In the genomic region with DNA sequence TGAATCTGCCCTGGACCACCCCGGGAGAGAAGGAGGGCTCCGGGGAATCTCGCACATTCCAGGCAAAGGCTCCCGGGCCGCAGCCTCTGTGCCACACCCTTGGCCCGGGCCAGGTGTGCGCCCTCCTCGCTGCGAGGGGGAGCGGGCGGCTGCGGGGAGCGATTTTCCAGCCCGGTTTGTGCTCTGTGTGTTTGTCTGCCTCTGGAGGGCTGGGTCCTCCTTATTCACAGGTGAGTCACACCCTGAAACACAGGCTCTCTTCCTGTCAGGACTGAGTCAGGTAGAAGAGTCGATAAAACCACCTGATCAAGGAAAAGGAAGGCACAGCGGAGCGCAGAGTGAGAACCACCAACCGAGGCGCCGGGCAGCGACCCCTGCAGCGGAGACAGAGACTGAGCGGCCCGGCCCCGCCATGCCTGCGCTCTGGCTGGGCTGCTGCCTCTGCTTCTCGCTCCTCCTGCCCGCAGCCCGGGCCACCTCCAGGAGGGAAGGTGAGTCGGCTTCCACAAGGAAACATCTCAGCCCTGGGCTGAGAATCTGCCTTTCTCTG, we compare ENCODE assay signal across 10 cellular contexts. TPM values are rescaled to one million over a fixed set of nuclear protein-coding genes. Genes with fewer than 3 reads are reported as not detected.
DNase-seq lines count a peak whose midpoint lies in the region; ATAC-seq and TF ChIP-seq lines count a peak whose summit lies in the region.
"Had no signal": no experiment of that assay in that cellular context is flagged by ENCODE, and none has a peak within 500 bp of the region (broad histone marks: within the 10 kb centered on the region; RNA-seq: fewer than 3 reads in every experiment).

A gene (plus strand): TSS at position 324 of the 550 bp plus-strand sequence. CDS start 89 bp downstream, at position 413.

- peak within 1 kb of the TSS; percentile 23 for H3K4me3 Mint-ChIP-seq in activated naive CD8-positive, alpha-beta T cell treated with anti-CD3 and anti-CD28 coated beads, Interleukin-2, amount 10 ng/mL, durations not matched to agents 7 days and 5 days

- TF ChIP-seq CTCF in GM20000 (IDR thresholded peaks at IDR 0.05; ENCODE audit: extremely low read depth, missing control alignments) = no peak

- H3K4me1 Mint-ChIP-seq in activated naive CD8-positive, alpha-beta T cell treated with anti-CD3 and anti-CD28 coated beads, Interleukin-2, amount 10 ng/mL, durations not matched to agents 7 days and 5 days = peaks cover 2% of the 10 kb centered on the region

- POLR2A ChIA-PET in activated naive CD8-positive, alpha-beta T cell treated with anti-CD3 and anti-CD28 coated beads, Interleukin-2, amount 10 ng/mL, durations not matched to agents 7 days and 5 days (lab: Charles Lee) = no interaction called here

- ATAC-seq in activated naive CD8-positive, alpha-beta T cell treated with anti-CD3 and anti-CD28 coated beads, Interleukin-2, amount 10 ng/mL, durations not matched to agents 7 days and 5 days (ENCODE audit: low read depth) = peak; percentile 52
- ATAC-seq in GM21447 (IDR thresholded peaks at IDR 0.05; ENCODE audit: unreplicated experiment) = no peak

- H3K9me3 Mint-ChIP-seq in activated naive CD8-positive, alpha-beta T cell treated with anti-CD3 and anti-CD28 coated beads, Interleukin-2, amount 10 ng/mL, durations not matched to agents 7 days and 5 days = no peaks in the 10 kb centered on the region
- H3K9me3 Mint-ChIP-seq: CD4-positive, CD25-positive, alpha-beta regulatory T cell had no signal

- no peak within 1 kb of the TSS for H3K27ac Mint-ChIP-seq in activated naive CD8-positive, alpha-beta T cell treated with anti-CD3 and anti-CD28 coated beads, Interleukin-2, amount 10 ng/mL, durations not matched to agents 7 days and 5 days
- H3K27ac Mint-ChIP-seq: CD4-positive, CD25-positive, alpha-beta regulatory T cell had no signal

- no peaks in the 10 kb centered on the region for H3K36me3 Mint-ChIP-seq in activated naive CD8-positive, alpha-beta T cell treated with anti-CD3 and anti-CD28 coated beads, Interleukin-2, amount 10 ng/mL, durations not matched to agents 7 days and 5 days
- H3K36me3 Mint-ChIP-seq: CD4-positive, CD25-positive, alpha-beta regulatory T cell had no signal

- peak; percentile 63 for DNase-seq in activated CD4-positive, alpha-beta T cell treated with anti-CD3 and anti-CD28 coated beads for 48 hours
- DNase-seq in activated CD4-positive, alpha-beta T cell treated with anti-CD3 and anti-CD28 coated beads for 4 hours = no peak
- DNase-seq in activated naive CD8-positive, alpha-beta T cell treated with anti-CD3 and anti-CD28 coated beads, Interleukin-2, amount 10 ng/mL, durations not matched to agents 7 days and 5 days = peak; percentile 32
- DNase-seq in iPS DF 4.7 (ENCODE audit: extremely low read depth, low spot score) (peak; percentile 56), skeletal muscle cell (ENCODE audit: low read depth) (no peak), GM20000 (ENCODE audit: low spot score) (no peak)
- no peak for DNase-seq in effector CD8-positive, alpha-beta T cell (lab: John Stamatoyannopoulos, UW)

- peaks cover 38% of the 10 kb centered on the region for H3K27me3 Mint-ChIP-seq in activated naive CD8-positive, alpha-beta T cell treated with anti-CD3 and anti-CD28 coated beads, Interleukin-2, amount 10 ng/mL, durations not matched to agents 7 days and 5 days

- peak within 1 kb of the TSS; percentile 29 for H3K4me3 ChIP-seq in skeletal muscle cell (ENCODE audit: low read depth, low read length)
- H3K4me3 ChIP-seq: SJSA1 had no signal

RNA-seq across cellular contexts. Expression of the gene that starts here (rescaled TPM):
- not detected for total RNA-seq in activated naive CD8-positive, alpha-beta T cell treated with anti-CD3 and anti-CD28 coated beads, Interleukin-2, amount 10 ng/mL, durations not matched to agents 7 days and 5 days
- total RNA-seq: CD4-positive, CD25-positive, alpha-beta regulatory T cell had no signal

Comparison
In these comparisons a context has a peak if more than half of its experiments do, and no peak if none do; other contexts are left out.
1. DNase-seq: peak in activated CD4-positive, alpha-beta T cell treated with anti-CD3 and anti-CD28 coated beads for 48 hours (single experiment) and iPS DF 4.7 (single experiment); none in activated CD4-positive, alpha-beta T cell treated with anti-CD3 and anti-CD28 coated beads for 4 hours (0 of 2), skeletal muscle cell (single experiment), GM20000 (single experiment) and effector CD8-positive, alpha-beta T cell (single experiment).
2. Peak in DNase-seq and ATAC-seq in activated naive CD8-positive, alpha-beta T cell treated with anti-CD3 and anti-CD28 coated beads, Interleukin-2, amount 10 ng/mL, durations not matched to agents 7 days and 5 days; RNA of the gene not detected or under 1 TPM.